8 cellular contexts compared by ENCODE assay signal in genomic region chr1:26864610-26865480, GRCh38. TPM values are rescaled to one million over a fixed set of nuclear protein-coding genes. Genes with fewer than 3 reads are reported as not detected.
DNase-seq lines count a peak whose midpoint lies in the region; ATAC-seq and TF ChIP-seq lines count a peak whose summit lies in the region.

No MANE protein-coding gene starts in this region.

- peak overlapping the region; percentile 97 for H2AFZ ChIP-seq in SK-N-SH (ENCODE audit: low read depth)

- no peaks in the 10 kb centered on the region for H3K36me3 ChIP-seq in SK-N-SH (replicated peaks in 1 of 2; ENCODE audit: control insufficient read depth in 1 of 2, insufficient read depth in 2 of 2, low read length in 1 of 2)

- no peaks in the 10 kb centered on the region for H3K9me2 ChIP-seq in SK-N-SH

- peaks cover 0 to 6% of the 10 kb centered on the region in 2 donors for H3K36me3 Mint-ChIP-seq in activated naive CD4-positive, alpha-beta T cell treated with anti-CD3 and anti-CD28 coated beads, Interleukin-2, amount 50 U/mL, for 72 hours

- CTCF ChIA-PET in SK-N-SH (lab: Yijun Ruan, JAX), result interaction anchor here (0.8 to 1.7 kb wide), 7 partner anchors 9 to 77 kb away, joined by 3 to 9 read pairs (median 4); partner anchors contain the start of genes GPATCH3 and PIGV

- no peaks in the 10 kb centered on the region for H3K9me3 ChIP-seq in SK-N-SH

- H3K27ac Mint-ChIP-seq in activated naive CD4-positive, alpha-beta T cell treated with anti-CD3 and anti-CD28 coated beads, Interleukin-2, amount 50 U/mL, for 72 hours, result peak overlapping the region; percentile 88 to 95

- H3K27ac ChIP-seq in SK-N-SH (ENCODE audit: low read depth in 2 of 2, low read length in 1 of 2) (peak overlapping the region; percentile 84 to 94), temporal lobe (ENCODE audit: low read depth, low read length) (peak overlapping the region; percentile 85)

- TF ChIP-seq CTCF in GM10266 (IDR thresholded peaks at IDR 0.05; ENCODE audit: control insufficient read depth, insufficient read depth, low read depth, missing control alignments) (no peak), SK-N-SH (IDR thresholded peaks at IDR 0.05) (no peak; the same call in 1 of the 2 replicates)

- ATAC-seq in HG02610 (IDR thresholded peaks at IDR 0.05; ENCODE audit: unreplicated experiment), result peak; percentile 97
- ATAC-seq in activated naive CD4-positive, alpha-beta T cell treated with anti-CD3 and anti-CD28 coated beads, Interleukin-2, amount 50 U/mL, for 72 hours, result peak; percentile 94 to 95

- POLR2A ChIA-PET in SK-N-SH (lab: Yijun Ruan, JAX), result interaction anchor here (0.8 to 1.4 kb wide), 7 partner anchors 10 to 77 kb away, joined by 3 to 7 read pairs (median 4); partner anchors contain the start of genes GPATCH3, GPN2 and PIGV

- H3K4me2 ChIP-seq in SK-N-SH, result peak overlapping the region; percentile 98

- TF ChIP-seq EP300 in SK-N-SH (IDR thresholded peaks at IDR 0.05; ENCODE audit: borderline replicate concordance in 1 of 2, low read depth in 1 of 2, low read length in 1 of 2), result 0 out of 4 replicates have a peak, but pooled peaks of 1 of the 2 experiments have one; percentile 21

- peaks cover 17% of the 10 kb centered on the region for H3F3A ChIP-seq in SK-N-SH (replicated peaks; ENCODE audit: insufficient read depth)

- TF ChIP-seq RAD21 in SK-N-SH (IDR thresholded peaks at IDR 0.05; ENCODE audit: low read length), result no peak

- H3K9me3 Mint-ChIP-seq in activated naive CD4-positive, alpha-beta T cell treated with anti-CD3 and anti-CD28 coated beads, Interleukin-2, amount 50 U/mL, for 72 hours, result no peaks in the 10 kb centered on the region

- 1% methylated on average over 47 of the region's 75 CpGs for WGBS in SK-N-SH (ENCODE audit: low lambda C conversion rate)

- no peaks in the 10 kb centered on the region for H3K27me3 ChIP-seq in SK-N-SH (ENCODE audit: insufficient read depth)

- DNase-seq in GM10266 (ENCODE audit: extremely low spot score) (peak; percentile 95), NCI-H1092 (lab: John Stamatoyannopoulos, UW) (peak; percentile 96), SK-N-SH (peak; percentile 97), glomerular endothelial cell (ENCODE audit: extremely low read depth, low read depth, low spot score) (peak; percentile 47), occipital lobe (lab: John Stamatoyannopoulos, UW) (peak; percentile 98)
- peak; percentile 97 to 99 for DNase-seq in activated naive CD4-positive, alpha-beta T cell treated with anti-CD3 and anti-CD28 coated beads, Interleukin-2, amount 50 U/mL, for 72 hours (ENCODE audit: low spot score in 2 of 2)

- no peaks in the 10 kb centered on the region for H4K20me1 ChIP-seq in SK-N-SH (ENCODE audit: insufficient read depth)

- H3K4me3 ChIP-seq in SK-N-SH (ENCODE audit: low read depth in 2 of 2, low read length in 1 of 2), result peak overlapping the region; percentile 56 to 90

- H3K79me2 ChIP-seq in SK-N-SH (ENCODE audit: insufficient read depth), result no peaks in the 10 kb centered on the region

- H3K4me1 ChIP-seq in SK-N-SH (ENCODE audit: control insufficient read depth in 1 of 2, insufficient read depth in 2 of 2, low read depth in 1 of 2, low read length in 1 of 2), result peaks cover 6 to 7% of the 10 kb centered on the region in 2 experiments; a peak in 2 of 4 replicates

- H3K9ac ChIP-seq in SK-N-SH, result peak overlapping the region; percentile 83

TF ChIP-seq in SK-N-SH, 30 proteins besides CTCF, POLR2A, EP300 and RAD21 (continues in another document):
- no peak for TF ChIP-seq SMC3 (IDR thresholded peaks at IDR 0.05; ENCODE audit: low read depth, low read length)
- TF ChIP-seq, protein P1, sequence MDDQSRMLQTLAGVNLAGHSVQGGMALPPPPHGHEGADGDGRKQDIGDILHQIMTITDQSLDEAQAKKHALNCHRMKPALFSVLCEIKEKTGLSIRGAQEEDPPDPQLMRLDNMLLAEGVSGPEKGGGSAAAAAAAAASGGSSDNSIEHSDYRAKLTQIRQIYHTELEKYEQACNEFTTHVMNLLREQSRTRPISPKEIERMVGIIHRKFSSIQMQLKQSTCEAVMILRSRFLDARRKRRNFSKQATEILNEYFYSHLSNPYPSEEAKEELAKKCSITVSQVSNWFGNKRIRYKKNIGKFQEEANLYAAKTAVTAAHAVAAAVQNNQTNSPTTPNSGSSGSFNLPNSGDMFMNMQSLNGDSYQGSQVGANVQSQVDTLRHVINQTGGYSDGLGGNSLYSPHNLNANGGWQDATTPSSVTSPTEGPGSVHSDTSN (IDR thresholded peaks at IDR 0.05), result peak; percentile 93
- TF ChIP-seq FOXM1 (IDR thresholded peaks at IDR 0.05; ENCODE audit: low read depth), result no peak
- TF ChIP-seq JUND (IDR thresholded peaks at IDR 0.05), result peak; percentile 52; the same call in 1 of the 2 replicates
- TF ChIP-seq ZBTB33 (IDR thresholded peaks at IDR 0.05; ENCODE audit: borderline replicate concordance, low read depth), result no peak
- TF ChIP-seq TAF1 (IDR thresholded peaks at IDR 0.05; ENCODE audit: borderline replicate concordance, low read depth, low read length), result peak; percentile 87
- TF ChIP-seq NRF1 (IDR thresholded peaks at IDR 0.05; ENCODE audit: low read depth, low read length), result no peak
- peak; percentile 59; the same call in 1 of the 2 replicates for TF ChIP-seq RFX5 (IDR thresholded peaks at IDR 0.05; ENCODE audit: low read length)
- no peak for TF ChIP-seq RXRA (IDR thresholded peaks at IDR 0.05; ENCODE audit: borderline replicate concordance, low read depth)
- TF ChIP-seq GATA2 (CRISPR knock-in tag; IDR thresholded peaks at IDR 0.05), result no peak
- TF ChIP-seq FOSL2 (IDR thresholded peaks at IDR 0.05; ENCODE audit: borderline replicate concordance, low read depth), result peak; percentile 77; the same call in 1 of the 2 replicates
- TF ChIP-seq CHD2 (IDR thresholded peaks at IDR 0.05; ENCODE audit: low read length, partially characterized antibody), result peak; percentile 34
- peak; percentile 60; the same call in 1 of the 2 replicates for TF ChIP-seq SIN3A (IDR thresholded peaks at IDR 0.05; ENCODE audit: borderline replicate concordance, low read depth, low read length)
- TF ChIP-seq, protein P2, sequence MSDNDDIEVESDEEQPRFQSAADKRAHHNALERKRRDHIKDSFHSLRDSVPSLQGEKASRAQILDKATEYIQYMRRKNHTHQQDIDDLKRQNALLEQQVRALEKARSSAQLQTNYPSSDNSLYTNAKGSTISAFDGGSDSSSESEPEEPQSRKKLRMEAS (IDR thresholded peaks at IDR 0.05; ENCODE audit: low read depth), result peak; percentile 63; the same call in 1 of the 2 replicates
- TF ChIP-seq TCF12 (IDR thresholded peaks at IDR 0.05), result peak; percentile 50; the same call in 1 of the 2 replicates
- peak; percentile 83 for TF ChIP-seq MXI1 (IDR thresholded peaks at IDR 0.05; ENCODE audit: low read depth, low read length)

RNA-seq across cellular contexts. Expression of gene SFN, which starts 1.9 kb away (rescaled TPM):
- 0.18 and 0.23 TPM in 2 replicates for polyA plus RNA-seq in SK-N-SH (2012; rRNA removed)
- 0.03 and 0.06 TPM in 2 replicates for polyA plus RNA-seq in SK-N-SH (2012; cell fraction: cytosol; rRNA removed)
- 1.1 and 1.3 TPM in 2 replicates for polyA plus RNA-seq in SK-N-SH (2012; cell fraction: nucleus; rRNA removed)
- 1 to 10 TPM; 1.1 to 2.3 TPM for total RNA-seq in activated naive CD4-positive, alpha-beta T cell treated with anti-CD3 and anti-CD28 coated beads, Interleukin-2, amount 50 U/mL, for 72 hours
- total RNA-seq in glomerular endothelial cell (4.2 TPM in 1 of 2 replicates, not detected in the other), occipital lobe (not detected), temporal lobe (not detected)

RNA-seq across cellular contexts. Expression of gene GPN2, which starts 25.2 kb away (rescaled TPM):
- polyA plus RNA-seq in SK-N-SH (2012; rRNA removed), result 20.6 and 24.0 TPM in 2 replicates
- polyA plus RNA-seq in SK-N-SH (2012; cell fraction: cytosol; rRNA removed), result 12.4 and 12.8 TPM in 2 replicates
- polyA plus RNA-seq in SK-N-SH (2012; cell fraction: nucleus; rRNA removed), result 52.1 and 56.1 TPM in 2 replicates
- 10 to 100 TPM; 29.5 to 56.1 TPM for total RNA-seq in activated naive CD4-positive, alpha-beta T cell treated with anti-CD3 and anti-CD28 coated beads, Interleukin-2, amount 50 U/mL, for 72 hours
- total RNA-seq in glomerular endothelial cell (9.5 TPM in 2 replicates), occipital lobe (11.5 TPM), temporal lobe (9.3 TPM)

RNA-seq across cellular contexts. Expression of gene GPATCH3, which starts 35.4 kb away (rescaled TPM):
- 9.1 and 11.1 TPM in 2 replicates for polyA plus RNA-seq in SK-N-SH (2012; rRNA removed)
- 6.8 and 7.1 TPM in 2 replicates for polyA plus RNA-seq in SK-N-SH (2012; cell fraction: cytosol; rRNA removed)
- polyA plus RNA-seq in SK-N-SH (2012; cell fraction: nucleus; rRNA removed), result 19.0 and 21.5 TPM in 2 replicates
- 10 to 100 TPM; 11.7 to 13.2 TPM for total RNA-seq in activated naive CD4-positive, alpha-beta T cell treated with anti-CD3 and anti-CD28 coated beads, Interleukin-2, amount 50 U/mL, for 72 hours
- total RNA-seq in glomerular endothelial cell, result 4.4 and 7.1 TPM in 2 replicates
- 8.1 TPM for total RNA-seq in occipital lobe
- 9.3 TPM for total RNA-seq in temporal lobe

RNA-seq across cellular contexts. Expression of gene ZDHHC18, which starts 38.4 kb away (rescaled TPM):
- 33.0 and 35.3 TPM in 2 replicates for polyA plus RNA-seq in SK-N-SH (2012; rRNA removed)
- 16.3 and 25.5 TPM in 2 replicates for polyA plus RNA-seq in SK-N-SH (2012; cell fraction: cytosol; rRNA removed)
- 54.3 and 58.6 TPM in 2 replicates for polyA plus RNA-seq in SK-N-SH (2012; cell fraction: nucleus; rRNA removed)
- 10 to 100 TPM; 37.8 to 59.5 TPM for total RNA-seq in activated naive CD4-positive, alpha-beta T cell treated with anti-CD3 and anti-CD28 coated beads, Interleukin-2, amount 50 U/mL, for 72 hours
- total RNA-seq in glomerular endothelial cell (23.2 and 24.4 TPM in 2 replicates), occipital lobe (19.2 TPM), temporal lobe (5.4 TPM)

RNA-seq across cellular contexts. Expression of gene NR0B2, which starts 48.9 kb away (rescaled TPM):
- polyA plus RNA-seq in SK-N-SH (2012; rRNA removed), result not detected in 2 replicates
- 0.03 TPM in 1 of 2 replicates, not detected in the other for polyA plus RNA-seq in SK-N-SH (2012; cell fraction: cytosol; rRNA removed)
- 0.06 and 0.09 TPM in 2 replicates for polyA plus RNA-seq in SK-N-SH (2012; cell fraction: nucleus; rRNA removed)
- total RNA-seq in activated naive CD4-positive, alpha-beta T cell treated with anti-CD3 and anti-CD28 coated beads, Interleukin-2, amount 50 U/mL, for 72 hours, result not detected
- total RNA-seq in glomerular endothelial cell (not detected in 2 replicates), occipital lobe (not detected), temporal lobe (not detected)

Comparison
In these comparisons a context has a peak if more than half of its experiments do, and no peak if none do; other contexts are left out.
1. Peak in every context shown above with its lines: DNase-seq, ATAC-seq, H3K4me3 ChIP-seq and H3K27ac ChIP-seq.
2. DNase-seq: peak in every context shown above with its lines; median percentile 98 in activated naive CD4-positive, alpha-beta T cell treated with anti-CD3 and anti-CD28 coated beads, Interleukin-2, amount 50 U/mL, for 72 hours; 98 in occipital lobe; 97 in SK-N-SH; 96 in NCI-H1092; 95 in GM10266; 47 in glomerular endothelial cell.